11 cellular contexts compared by ENCODE assay signal in genomic region chr4:174216935-174217272, GRCh38.
DNase-seq lines count a peak whose midpoint lies in the region; FAIRE-seq and TF ChIP-seq lines count a peak whose summit lies in the region.
"Had no signal": no experiment of that assay in that cellular context is flagged by ENCODE, and none has a peak within 500 bp of the region (broad histone marks: within the 10 kb centered on the region; RNA-seq: fewer than 3 reads in every experiment).

No MANE protein-coding gene starts in this region.

- H3K9me3 ChIP-seq in SK-N-SH (no peaks in the 10 kb centered on the region), hepatocyte (ENCODE audit: low read depth) (no peaks in the 10 kb centered on the region), breast epithelium (no peaks in the 10 kb centered on the region)

- no peak for TF ChIP-seq EP300 in SK-N-SH (IDR thresholded peaks at IDR 0.05; ENCODE audit: borderline replicate concordance in 1 of 2, low read depth in 1 of 2, low read length in 1 of 2)

- H4K20me1 ChIP-seq in SK-N-SH (ENCODE audit: insufficient read depth) (no peaks in the 10 kb centered on the region), hepatocyte (ENCODE audit: insufficient read depth, poor library complexity, severe bottlenecking) (no peaks in the 10 kb centered on the region)

- 78% methylated on average over 11 of the region's 13 CpGs for WGBS in SK-N-SH (ENCODE audit: low lambda C conversion rate)
- WGBS in hepatocyte (ENCODE audit: low lambda C conversion rate, missing lambda C conversion rate) = 12% methylated on average over 13 of the region's 13 CpGs

- no peak for TF ChIP-seq RAD21 in SK-N-SH (IDR thresholded peaks at IDR 0.05; ENCODE audit: low read length)

- peak overlapping the region; percentile 88; the same call in 1 of the 2 replicates for H2AFZ ChIP-seq in SK-N-SH (ENCODE audit: low read depth)
- H2AFZ ChIP-seq in hepatocyte = no peak overlapping the region

- intact Hi-C loops in breast epithelium (cut with DNase I; ENCODE audit: low total_unique reads) = no loop called here

- H3K4me1 ChIP-seq in SK-N-SH (ENCODE audit: control insufficient read depth in 1 of 2, insufficient read depth in 2 of 2, low read depth in 1 of 2, low read length in 1 of 2) (peaks cover 15 to 28% of the 10 kb centered on the region in 2 experiments; a peak in 3 of 4 replicates), hepatocyte (ENCODE audit: insufficient read depth) (peaks cover 21% of the 10 kb centered on the region), breast epithelium (peaks cover 0 to 14% of the 10 kb centered on the region in 2 donors)

- CTCF ChIA-PET in SK-N-SH (lab: Yijun Ruan, JAX) = interaction anchor here (0.9 to 3.8 kb wide), 10 partner anchors 11 to 202 kb away, joined by 3 to 25 read pairs (median 5); no protein-coding TSS in a partner anchor

- H3K27me3 ChIP-seq in SK-N-SH (ENCODE audit: insufficient read depth) (no peaks in the 10 kb centered on the region), hepatocyte (peaks cover 86% of the 10 kb centered on the region), breast epithelium (peaks cover 0 to 66% of the 10 kb centered on the region in 2 donors)

- no peaks in the 10 kb centered on the region for H3K9me2 ChIP-seq in SK-N-SH
- H3K9me2 ChIP-seq in hepatocyte (replicated peaks; ENCODE audit: insufficient read depth) = no peaks in the 10 kb centered on the region

- H3K9ac ChIP-seq in SK-N-SH = no peak overlapping the region; the same call in 1 of the 2 replicates

- POLR2A ChIA-PET in SK-N-SH (lab: Yijun Ruan, JAX) = interaction anchor here (0.6 to 4.0 kb wide), 32 partner anchors 9 to 697 kb away, joined by 3 to 67 read pairs (median 4); partner anchors contain the start of genes CEP44, FBXO8 and HAND2

- H3K4me2 ChIP-seq in SK-N-SH (peak overlapping the region; percentile 96), hepatocyte (peak overlapping the region; percentile 91)

- no peak for TF ChIP-seq POLR2A in breast epithelium (IDR thresholded peaks at IDR 0.05)

- H3K27ac ChIP-seq in SK-N-SH (ENCODE audit: low read depth in 2 of 2, low read length in 1 of 2) = peak overlapping the region in 1 of 2 experiments; percentile 92; a peak in 2 of 4 replicates
- peak overlapping the region; percentile 86 for H3K27ac ChIP-seq in hepatocyte
- no peak overlapping the region for H3K27ac ChIP-seq in breast epithelium

- no peaks in the 10 kb centered on the region for H3K36me3 ChIP-seq in SK-N-SH (replicated peaks in 1 of 2; ENCODE audit: control insufficient read depth in 1 of 2, insufficient read depth in 2 of 2, low read length in 1 of 2)
- H3K36me3 ChIP-seq in hepatocyte (replicated peaks; ENCODE audit: insufficient read depth, low read depth) = no peaks in the 10 kb centered on the region
- no peaks in the 10 kb centered on the region for H3K36me3 ChIP-seq in breast epithelium

- FAIRE-seq in GM19239 (lab: Jason Lieb, UNC) = peak; percentile 58
- FAIRE-seq: frontal cortex had no signal

- H3K4me3 ChIP-seq in SK-N-SH (ENCODE audit: low read depth in 2 of 2, low read length in 1 of 2) = peak overlapping the region; percentile 50 to 62; a peak in 3 of 4 replicates
- no peak overlapping the region for H3K4me3 ChIP-seq in hepatocyte
- H3K4me3 ChIP-seq in breast epithelium = peak overlapping the region in 1 of 3 donors; percentile 60

- TF ChIP-seq CTCF in SK-N-SH (IDR thresholded peaks at IDR 0.05) = no peak
- no peak for TF ChIP-seq CTCF in hepatocyte (IDR thresholded peaks at IDR 0.05; ENCODE audit: poor library complexity)
- no peak for TF ChIP-seq CTCF in breast epithelium (IDR thresholded peaks at IDR 0.05)

- H3K79me2 ChIP-seq in SK-N-SH (ENCODE audit: insufficient read depth) = no peaks in the 10 kb centered on the region
- H3K79me2 ChIP-seq in hepatocyte = no peaks in the 10 kb centered on the region

- DNase-seq in GM19239 (ENCODE audit: insufficient read length, low spot score) = no peak
- DNase-seq in SK-N-SH = no peak
- no peak for DNase-seq in hepatocyte (ENCODE audit: low spot score)
- peak; percentile 71 for DNase-seq in retina
- DNase-seq in activated naive CD4-positive, alpha-beta T cell treated with anti-CD3 and anti-CD28 coated beads, Interleukin-2, amount 50 U/mL, for 16 hours = no peak
- DNase-seq in activated T-cell treated with anti-CD3 and anti-CD28 coated beads, Interleukin-2, amount 50 U/mL, for 48 hours = no peak
- DNase-seq in breast epithelium (ENCODE audit: low spot score in 2 of 2) = no peak
- no peak for DNase-seq in NCI-H82 (lab: John Stamatoyannopoulos, UW)
- DNase-seq: CD4-positive, alpha-beta T cell; stimulated activated CD4-positive, alpha-beta T cell treated with anti-CD3 and anti-CD28 coated beads, Interleukin-15, amount 100 ng/mL, for 24 hours had no signal

- peaks cover 9% of the 10 kb centered on the region for H3F3A ChIP-seq in SK-N-SH (replicated peaks; ENCODE audit: insufficient read depth)

TF ChIP-seq in SK-N-SH, 30 proteins besides CTCF, POLR2A, EP300 and RAD21 (continues in another document):
- TF ChIP-seq MEF2A (IDR thresholded peaks at IDR 0.05; ENCODE audit: borderline replicate concordance, low read depth) (no peak), EZH2phosphoT487 (IDR thresholded peaks at IDR 0.05; ENCODE audit: borderline replicate concordance, low read depth) (no peak), FOSL2 (IDR thresholded peaks at IDR 0.05; ENCODE audit: borderline replicate concordance, low read depth) (no peak), NRF1 (IDR thresholded peaks at IDR 0.05; ENCODE audit: low read depth, low read length) (no peak), SIN3A (IDR thresholded peaks at IDR 0.05; ENCODE audit: borderline replicate concordance, low read depth, low read length) (no peak), NFIC (IDR thresholded peaks at IDR 0.05; ENCODE audit: borderline replicate concordance) (no peak), CHD2 (IDR thresholded peaks at IDR 0.05; ENCODE audit: low read length, partially characterized antibody) (no peak), FOXJ3 (CRISPR knock-in tag; IDR thresholded peaks at IDR 0.05) (no peak), FOXM1 (IDR thresholded peaks at IDR 0.05; ENCODE audit: low read depth) (no peak), YY1 (IDR thresholded peaks at IDR 0.05; ENCODE audit: low read depth) (no peak), JUND (IDR thresholded peaks at IDR 0.05) (no peak), IRF3 (IDR thresholded peaks at IDR 0.05; ENCODE audit: low read depth, low read length) (no peak), TCF12 (IDR thresholded peaks at IDR 0.05) (no peak), TAF1 (IDR thresholded peaks at IDR 0.05; ENCODE audit: borderline replicate concordance, low read depth, low read length) (no peak), RFX5 (IDR thresholded peaks at IDR 0.05; ENCODE audit: low read length) (no peak)
- TF ChIP-seq, protein P1, sequence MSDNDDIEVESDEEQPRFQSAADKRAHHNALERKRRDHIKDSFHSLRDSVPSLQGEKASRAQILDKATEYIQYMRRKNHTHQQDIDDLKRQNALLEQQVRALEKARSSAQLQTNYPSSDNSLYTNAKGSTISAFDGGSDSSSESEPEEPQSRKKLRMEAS (IDR thresholded peaks at IDR 0.05; ENCODE audit: low read depth) = no peak
- TF ChIP-seq, protein P2, sequence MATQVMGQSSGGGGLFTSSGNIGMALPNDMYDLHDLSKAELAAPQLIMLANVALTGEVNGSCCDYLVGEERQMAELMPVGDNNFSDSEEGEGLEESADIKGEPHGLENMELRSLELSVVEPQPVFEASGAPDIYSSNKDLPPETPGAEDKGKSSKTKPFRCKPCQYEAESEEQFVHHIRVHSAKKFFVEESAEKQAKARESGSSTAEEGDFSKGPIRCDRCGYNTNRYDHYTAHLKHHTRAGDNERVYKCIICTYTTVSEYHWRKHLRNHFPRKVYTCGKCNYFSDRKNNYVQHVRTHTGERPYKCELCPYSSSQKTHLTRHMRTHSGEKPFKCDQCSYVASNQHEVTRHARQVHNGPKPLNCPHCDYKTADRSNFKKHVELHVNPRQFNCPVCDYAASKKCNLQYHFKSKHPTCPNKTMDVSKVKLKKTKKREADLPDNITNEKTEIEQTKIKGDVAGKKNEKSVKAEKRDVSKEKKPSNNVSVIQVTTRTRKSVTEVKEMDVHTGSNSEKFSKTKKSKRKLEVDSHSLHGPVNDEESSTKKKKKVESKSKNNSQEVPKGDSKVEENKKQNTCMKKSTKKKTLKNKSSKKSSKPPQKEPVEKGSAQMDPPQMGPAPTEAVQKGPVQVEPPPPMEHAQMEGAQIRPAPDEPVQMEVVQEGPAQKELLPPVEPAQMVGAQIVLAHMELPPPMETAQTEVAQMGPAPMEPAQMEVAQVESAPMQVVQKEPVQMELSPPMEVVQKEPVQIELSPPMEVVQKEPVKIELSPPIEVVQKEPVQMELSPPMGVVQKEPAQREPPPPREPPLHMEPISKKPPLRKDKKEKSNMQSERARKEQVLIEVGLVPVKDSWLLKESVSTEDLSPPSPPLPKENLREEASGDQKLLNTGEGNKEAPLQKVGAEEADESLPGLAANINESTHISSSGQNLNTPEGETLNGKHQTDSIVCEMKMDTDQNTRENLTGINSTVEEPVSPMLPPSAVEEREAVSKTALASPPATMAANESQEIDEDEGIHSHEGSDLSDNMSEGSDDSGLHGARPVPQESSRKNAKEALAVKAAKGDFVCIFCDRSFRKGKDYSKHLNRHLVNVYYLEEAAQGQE (IDR thresholded peaks at IDR 0.05; ENCODE audit: low read depth, low read length) = no peak
